In the genomic region with DNA sequence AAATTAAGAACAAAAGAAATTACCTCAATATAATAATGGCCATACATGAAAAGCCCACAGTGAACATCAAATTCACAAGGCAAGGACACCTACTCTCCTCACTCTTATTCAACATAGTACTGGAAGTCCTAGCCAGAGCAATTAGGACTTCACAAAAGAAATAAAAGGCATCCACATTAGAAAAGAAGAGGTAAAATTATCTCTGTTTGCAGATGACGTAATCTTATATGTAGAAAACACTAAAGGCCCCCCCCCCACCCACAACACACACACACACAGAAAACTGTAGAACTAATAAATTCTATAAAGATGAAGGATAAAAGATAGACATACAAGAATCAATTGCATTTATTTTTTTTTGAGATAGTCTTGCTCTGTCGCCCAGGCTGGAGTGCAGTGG, we compare ENCODE assay signal across 8 cellular contexts.
"Had no signal": no experiment of that assay in that cellular context is flagged by ENCODE, and none has a peak within 500 bp of the region (broad histone marks: within the 10 kb centered on the region; RNA-seq: fewer than 3 reads in every experiment).

No MANE protein-coding gene starts in this region.

- H3K9me3 ChIP-seq: HAP-1 had no signal

- H3K27ac ChIP-seq: HL-60 had no signal

- DNase-seq: H7, HFFc6, IMR-90, KBM-7 had no signal

- H3K4me2 ChIP-seq: GM23338 had no signal

- H3K4me1 ChIP-seq: HAP-1 had no signal

- H3K4me3 ChIP-seq: GM23338, HAP-1 had no signal

- H2AFZ ChIP-seq: GM23338 had no signal

- H3K36me3 ChIP-seq: HAP-1 had no signal

- ATAC-seq: GM23338, HCT116 had no signal
